ENCODE assay signal across 15 cellular contexts in the genomic region with DNA sequence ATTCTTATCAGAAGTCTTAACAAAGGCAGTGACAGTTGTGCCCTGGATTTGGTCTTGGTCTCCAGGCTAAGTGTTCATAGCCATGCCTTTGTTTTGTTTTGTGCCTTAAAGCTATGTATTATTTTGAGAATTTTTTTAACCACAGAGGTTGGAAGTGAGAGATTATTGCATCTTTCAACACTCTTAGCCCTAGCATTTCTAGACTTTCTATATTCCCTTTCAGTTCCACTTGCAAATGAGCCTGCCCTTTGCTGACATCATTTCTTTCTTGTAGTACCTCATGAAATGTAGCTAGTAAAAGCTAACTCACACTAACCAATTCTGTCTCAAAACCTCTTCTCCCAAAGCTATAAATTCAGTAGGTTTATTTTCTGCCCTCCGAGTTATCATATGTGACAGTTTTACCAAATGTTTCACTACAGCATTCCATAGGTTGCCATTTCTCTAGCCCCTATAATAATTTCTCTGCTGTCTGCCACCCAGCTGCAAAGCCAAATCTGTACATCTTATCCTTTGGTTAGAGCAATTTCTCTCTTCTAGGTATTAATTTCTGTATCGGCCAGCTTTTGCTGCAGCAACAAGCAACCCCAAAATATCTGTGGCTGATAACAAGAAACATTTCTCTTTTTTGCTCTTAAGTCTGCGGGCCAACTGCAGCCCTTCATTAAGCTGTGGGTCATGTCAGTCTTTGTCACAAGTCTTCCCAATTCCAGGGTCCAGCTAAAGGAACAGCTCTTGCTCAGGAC.
DNase-seq lines count a peak whose midpoint lies in the region; ATAC-seq and TF ChIP-seq lines count a peak whose summit lies in the region.
"Had no signal": no experiment of that assay in that cellular context is flagged by ENCODE, and none has a peak within 500 bp of the region (broad histone marks: within the 10 kb centered on the region; RNA-seq: fewer than 3 reads in every experiment).

No MANE protein-coding gene starts in this region.

- H3K27me3 ChIP-seq in BLaER1 treated with 17β-estradiol and CSF1 and Interleukin-3, amounts not matched to agents 10 nM and 100 nM = no peaks in the 10 kb centered on the region
- peaks cover 66% of the 10 kb centered on the region for H3K27me3 ChIP-seq in OCI-LY3 (ENCODE audit: low read depth, low read length)
- H3K27me3 ChIP-seq: left lung, suprapubic skin had no signal

- H2AFZ ChIP-seq in OCI-LY3 (ENCODE audit: low read depth, low read length) = no peak overlapping the region

- H3K4me3 ChIP-seq in BLaER1 treated with 17β-estradiol and CSF1 and Interleukin-3, amounts not matched to agents 10 nM and 100 nM = no peak overlapping the region
- H3K4me3 ChIP-seq in OCI-LY3 (ENCODE audit: low read length) = peak overlapping the region; percentile 34
- H3K4me3 ChIP-seq: left lung, psoas muscle, suprapubic skin had no signal

- H3K9me3 ChIP-seq in BLaER1 treated with 17β-estradiol and CSF1 and Interleukin-3, amounts not matched to agents 10 nM and 100 nM (replicated peaks in 1 of 11) = no peaks in the 10 kb centered on the region
- H3K9me3 ChIP-seq in OCI-LY3 (ENCODE audit: insufficient read depth, low read length) = no peaks in the 10 kb centered on the region
- H3K9me3 ChIP-seq: left lung, psoas muscle, suprapubic skin had no signal

- H3K9ac ChIP-seq in BLaER1 treated with 17β-estradiol and CSF1 and Interleukin-3, amounts not matched to agents 10 nM and 100 nM = peak overlapping the region in 2 of 11 experiments; percentile 16 to 46; a peak in 1 of 22 replicates
- H3K9ac ChIP-seq in OCI-LY3 (ENCODE audit: low read length) = no peak overlapping the region

- no peak for DNase-seq in medulla oblongata (ENCODE audit: extremely low spot score)
- no peak for DNase-seq in NCI-H2107 treated with DMSO at 0.1 percent for 48 hours (lab: John Stamatoyannopoulos, UW; ENCODE audit: unreplicated experiment)
- no peak for DNase-seq in NAMALWA (ENCODE audit: low spot score)
- no peak for DNase-seq in NCI-H1105 (lab: John Stamatoyannopoulos, UW)
- DNase-seq: activated naive CD4-positive, alpha-beta T cell treated with Interleukin-2 at 50 U/mL for 16 hours; DMS 273 treated with DMSO at 0.1 percent for 48 hours; effector CD8-positive, alpha-beta T cell; left lung; NCI-H2171; psoas muscle had no signal

- ATAC-seq in GM18517 (IDR thresholded peaks at IDR 0.05; ENCODE audit: unreplicated experiment) = peak; percentile 50
- ATAC-seq in HG02759 (IDR thresholded peaks at IDR 0.05; ENCODE audit: unreplicated experiment) = peak; percentile 48
- ATAC-seq: left lung, psoas muscle had no signal

- peak overlapping the region in 10 of 11 experiments; percentile 4 to 68 (median 26); a peak in 10 of 22 replicates for H3K27ac ChIP-seq in BLaER1 treated with 17β-estradiol and CSF1 and Interleukin-3, amounts not matched to agents 10 nM and 100 nM
- peak overlapping the region; percentile 12; the same call in 1 of the 2 replicates for H3K27ac ChIP-seq in OCI-LY3 (ENCODE audit: low read length)
- H3K27ac ChIP-seq: left lung, psoas muscle, suprapubic skin had no signal

- peak overlapping the region; percentile 56 to 78 (median 74); a peak in 20 of 22 replicates for H3K4me2 ChIP-seq in BLaER1 treated with 17β-estradiol and CSF1 and Interleukin-3, amounts not matched to agents 10 nM and 100 nM
- peak overlapping the region; percentile 63 for H3K4me2 ChIP-seq in OCI-LY3 (ENCODE audit: low read length)

- no peak for TF ChIP-seq CTCF in OCI-LY3 (IDR thresholded peaks at IDR 0.05; ENCODE audit: low read depth, low read length)

- H3K4me1 ChIP-seq in BLaER1 treated with 17β-estradiol and CSF1 and Interleukin-3, amounts not matched to agents 10 nM and 100 nM = peaks cover 48 to 61% (median 55%) of the 10 kb centered on the region in 10 experiments
- peaks cover 38% of the 10 kb centered on the region for H3K4me1 ChIP-seq in OCI-LY3 (ENCODE audit: low read length)
- H3K4me1 ChIP-seq: psoas muscle, suprapubic skin had no signal

- no peaks in the 10 kb centered on the region for H3K79me2 ChIP-seq in OCI-LY3 (ENCODE audit: low read length)

- H4K20me1 ChIP-seq in BLaER1 treated with 17β-estradiol and CSF1 and Interleukin-3, amounts not matched to agents 10 nM and 100 nM = no peaks in the 10 kb centered on the region
- peaks cover 35% of the 10 kb centered on the region; the same call in 1 of the 2 replicates for H4K20me1 ChIP-seq in OCI-LY3 (ENCODE audit: insufficient read depth, low read length)

- H3K36me3 ChIP-seq in BLaER1 treated with 17β-estradiol and CSF1 and Interleukin-3, amounts not matched to agents 10 nM and 100 nM = no peaks in the 10 kb centered on the region
- no peaks in the 10 kb centered on the region for H3K36me3 ChIP-seq in OCI-LY3 (replicated peaks; ENCODE audit: low read depth, low read length)
- H3K36me3 ChIP-seq: left lung, suprapubic skin had no signal
